Comparison of ENCODE assay signal across 1 cellular context in genomic region chr11:64688534-64688982, GRCh38.
TF ChIP-seq lines count a peak whose summit lies in the region.

No MANE protein-coding gene starts in this region.

TF ChIP-seq in HEK293, 187 proteins besides CTCF, POLR2A, EP300 and RAD21 (continued from another document and continues in another):
- 0 out of 2 replicates have a peak, but pooled peaks have one; percentile 17 for TF ChIP-seq YY1 (tag by site-specific recombination; IDR thresholded peaks at IDR 0.05)
- no peak for TF ChIP-seq FEZF1 (tag by site-specific recombination; IDR thresholded peaks at IDR 0.05)
- peak; percentile 97 for TF ChIP-seq ZBTB17 (tag by site-specific recombination; IDR thresholded peaks at IDR 0.05)
- TF ChIP-seq ZNF571 (tag by site-specific recombination; IDR thresholded peaks at IDR 0.05) = no peak
- TF ChIP-seq ZNF837 (tag by site-specific recombination; IDR thresholded peaks at IDR 0.05) = no peak
- no peak for TF ChIP-seq ZNF426 (tag by site-specific recombination; IDR thresholded peaks at IDR 0.05)
- TF ChIP-seq MYNN (tag by site-specific recombination; IDR thresholded peaks at IDR 0.05; ENCODE audit: borderline replicate concordance) = no peak
- TF ChIP-seq SALL2 (tag by site-specific recombination; IDR thresholded peaks at IDR 0.05; ENCODE audit: borderline replicate concordance) = no peak
- no peak for TF ChIP-seq ZNF521 (tag by site-specific recombination; IDR thresholded peaks at IDR 0.05)
- peak; percentile 63; the same call in 1 of the 2 replicates for TF ChIP-seq GLIS1 (tag by site-specific recombination; IDR thresholded peaks at IDR 0.05)
- no peak for TF ChIP-seq SP2 (tag by site-specific recombination; IDR thresholded peaks at IDR 0.05)
- TF ChIP-seq ZNF311 (tag by site-specific recombination; IDR thresholded peaks at IDR 0.05; ENCODE audit: borderline replicate concordance) = no peak
- TF ChIP-seq ZNF221 (tag by site-specific recombination; IDR thresholded peaks at IDR 0.05; ENCODE audit: borderline replicate concordance) = no peak
- no peak for TF ChIP-seq ZNF112 (tag by site-specific recombination; IDR thresholded peaks at IDR 0.05)
- TF ChIP-seq ZNF626 (tag by site-specific recombination; IDR thresholded peaks at IDR 0.05) = no peak
- TF ChIP-seq ZNF362 (tag by site-specific recombination; IDR thresholded peaks at IDR 0.05) = no peak
- no peak for TF ChIP-seq BCL11B (tag by site-specific recombination; IDR thresholded peaks at IDR 0.05; ENCODE audit: low read depth)
- TF ChIP-seq ZNF792 (tag by site-specific recombination; IDR thresholded peaks at IDR 0.05) = no peak
- TF ChIP-seq SP3 (tag by site-specific recombination; IDR thresholded peaks at IDR 0.05) = peak; percentile 91
- peak; percentile 84 for TF ChIP-seq IKZF3 (tag by site-specific recombination; IDR thresholded peaks at IDR 0.05)
- no peak for TF ChIP-seq ZNF518A (tag by site-specific recombination; conservative IDR thresholded peaks at IDR 0.05; ENCODE audit: low read depth)
- no peak for TF ChIP-seq ZNF768 (tag by site-specific recombination; IDR thresholded peaks at IDR 0.05)
- TF ChIP-seq YY2 (tag by site-specific recombination; IDR thresholded peaks at IDR 0.05) = peak; percentile 34; the same call in 1 of the 2 replicates
- TF ChIP-seq ZNF2 (tag by site-specific recombination; IDR thresholded peaks at IDR 0.05) = no peak; the same call in 1 of the 2 replicates
- peak; percentile 52; the same call in 1 of the 2 replicates for TF ChIP-seq GLIS2 (tag by site-specific recombination; IDR thresholded peaks at IDR 0.05)
- TF ChIP-seq ZNF37A (tag by site-specific recombination; IDR thresholded peaks at IDR 0.05) = no peak
- TF ChIP-seq ZBTB10 (tag by site-specific recombination; IDR thresholded peaks at IDR 0.05) = peak; percentile 63; the same call in 1 of the 2 replicates
- TF ChIP-seq ZBTB26 (tag by site-specific recombination; optimal IDR thresholded peaks at IDR 0.05) = peak; percentile 16
- TF ChIP-seq ZNF280C (tag by site-specific recombination; IDR thresholded peaks at IDR 0.05) = no peak
- 0 out of 2 replicates have a peak, but pooled peaks have one; percentile 18 for TF ChIP-seq SCRT1 (tag by site-specific recombination; IDR thresholded peaks at IDR 0.05; ENCODE audit: borderline replicate concordance)
- no peak for TF ChIP-seq ZNF280D (tag by site-specific recombination; IDR thresholded peaks at IDR 0.05)
- TF ChIP-seq KLF17 (tag by site-specific recombination; IDR thresholded peaks at IDR 0.05) = peak; percentile 48; the same call in 1 of the 2 replicates
- no peak; the same call in 1 of the 2 replicates for TF ChIP-seq ZBTB7A (tag by site-specific recombination; IDR thresholded peaks at IDR 0.05; ENCODE audit: low read depth)
- 0 out of 2 replicates have a peak, but pooled peaks have one; percentile 59 for TF ChIP-seq KLF16 (tag by site-specific recombination; IDR thresholded peaks at IDR 0.05)
- peak; percentile 94 for TF ChIP-seq ZNF76 (tag by site-specific recombination; IDR thresholded peaks at IDR 0.05; ENCODE audit: borderline replicate concordance, low read depth)
- TF ChIP-seq HIC1 (tag by site-specific recombination; IDR thresholded peaks at IDR 0.05) = no peak
- no peak for TF ChIP-seq GLI4 (tag by site-specific recombination; IDR thresholded peaks at IDR 0.05)
- no peak for TF ChIP-seq ZNF266 (tag by site-specific recombination; IDR thresholded peaks at IDR 0.05; ENCODE audit: low read depth)
- no peak for TF ChIP-seq ZIC2 (tag by site-specific recombination; IDR thresholded peaks at IDR 0.05)
- 0 out of 2 replicates have a peak, but pooled peaks have one; percentile 22 for TF ChIP-seq KLF7 (tag by site-specific recombination; IDR thresholded peaks at IDR 0.05; ENCODE audit: borderline replicate concordance)
- no peak for TF ChIP-seq EGR2 (tag by site-specific recombination; IDR thresholded peaks at IDR 0.05; ENCODE audit: low read depth)
- peak; percentile 55; the same call in 1 of the 2 replicates for TF ChIP-seq SP7 (tag by site-specific recombination; IDR thresholded peaks at IDR 0.05)
- TF ChIP-seq SCRT2 (tag by site-specific recombination; IDR thresholded peaks at IDR 0.05) = peak; percentile 59; the same call in 1 of the 2 replicates
